Comparison of ENCODE assay signal across 8 cellular contexts in the genomic region with DNA sequence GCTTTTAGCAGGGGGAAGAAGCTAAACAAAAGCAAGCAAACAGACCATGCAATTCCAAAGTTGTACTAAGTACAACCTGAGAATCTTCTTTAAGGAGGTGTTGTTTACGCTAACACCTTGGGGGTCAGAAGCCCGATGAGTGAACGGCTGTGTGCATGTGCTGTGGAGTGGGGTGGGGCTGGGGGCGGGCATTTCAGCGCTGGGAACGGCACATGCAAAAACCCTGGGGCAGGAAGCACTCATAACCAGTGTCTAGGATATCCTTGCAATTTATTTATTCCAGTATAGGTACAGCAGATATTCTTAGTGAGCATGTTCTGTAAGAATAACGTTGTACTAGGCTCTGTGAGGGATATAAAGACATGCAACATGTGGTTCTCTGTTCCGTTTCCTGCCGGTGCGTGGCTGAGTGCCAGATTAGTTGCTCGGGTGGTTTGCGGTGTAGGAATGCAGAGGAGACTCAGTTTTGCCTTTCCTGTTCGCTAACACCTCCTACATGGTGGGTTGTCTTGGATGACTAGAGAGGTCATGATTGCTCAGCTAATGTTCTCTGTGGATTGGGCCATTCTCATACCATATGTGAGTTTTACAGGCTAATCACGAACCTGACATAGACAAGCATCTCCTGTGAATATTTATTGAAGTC. TPM values are rescaled to one million over a fixed set of nuclear protein-coding genes. Genes with fewer than 3 reads are reported as not detected.
DNase-seq lines count a peak whose midpoint lies in the region; ATAC-seq, FAIRE-seq and TF ChIP-seq lines count a peak whose summit lies in the region.

No MANE protein-coding gene starts in this region.

- H3K4me3 Mint-ChIP-seq in activated naive CD8-positive, alpha-beta T cell: peak overlapping the region; percentile 89

- H3K27me3 ChIP-seq in SU-DHL-6 (ENCODE audit: low read length): no peaks in the 10 kb centered on the region
- peaks cover 0 to 6% of the 10 kb centered on the region in 2 experiments; a peak in 2 of 5 replicates for H3K27me3 ChIP-seq in HepG2 (ENCODE audit: control insufficient read depth in 1 of 2, insufficient read depth in 2 of 2, low read length in 2 of 2)

- no peaks in the 10 kb centered on the region for H4K20me1 ChIP-seq in SU-DHL-6 (ENCODE audit: low read depth, low read length)
- H4K20me1 ChIP-seq in HepG2 (ENCODE audit: insufficient read depth, low read length): no peaks in the 10 kb centered on the region

- FAIRE-seq in HepG2 (lab: Jason Lieb, UNC) (no peak), D721Med (lab: Jason Lieb, UNC) (no peak)

- peaks cover 86% of the 10 kb centered on the region for H3K4me1 Mint-ChIP-seq in activated naive CD8-positive, alpha-beta T cell (ENCODE audit: low read depth)

- H3K4me2 ChIP-seq in SU-DHL-6 (ENCODE audit: low read depth, low read length, poor library complexity, severe bottlenecking) (peak overlapping the region; percentile 2), HepG2 (ENCODE audit: low read depth, low read length) (peak overlapping the region; percentile 27; the same call in 1 of the 2 replicates)

- DNase-seq in HepG2 (ENCODE audit: low spot score) (no peak), D721Med (ENCODE audit: insufficient read length, low spot score) (no peak), SHP77 treated with DMSO at 0.1 percent for 48 hours (lab: John Stamatoyannopoulos, UW) (no peak)
- peak; percentile 83 to 92 for DNase-seq in stimulated activated CD8-positive, alpha-beta memory T cell treated with anti-CD3 and anti-CD28 coated beads, Interleukin-7, amount 100 ng/mL, for 4 hours (ENCODE audit: low read depth in 2 of 2)

- H2AFZ ChIP-seq in SU-DHL-6 (ENCODE audit: low read depth, low read length, severe bottlenecking): no peak overlapping the region
- no peak overlapping the region for H2AFZ ChIP-seq in HepG2 (ENCODE audit: low read length)

- TF ChIP-seq CTCF in SU-DHL-6 (IDR thresholded peaks at IDR 0.05; ENCODE audit: insufficient read depth, low read length, poor library complexity, severe bottlenecking) (no peak), HepG2 (CRISPR knock-in tag; IDR thresholded peaks at IDR 0.05) (no peak), D721Med (IDR thresholded peaks at IDR 0.05; ENCODE audit: insufficient read depth, missing control alignments) (no peak)

- H3F3A ChIP-seq in SU-DHL-6 (ENCODE audit: insufficient read depth): no peaks in the 10 kb centered on the region

- no peak for TF ChIP-seq POLR2A in HepG2 (IDR thresholded peaks at IDR 0.05; ENCODE audit: insufficient read depth in 1 of 2, low read depth in 2 of 2, low read length in 2 of 2)

- H3K27me3 Mint-ChIP-seq in activated naive CD8-positive, alpha-beta T cell: no peaks in the 10 kb centered on the region

- H3K79me2 ChIP-seq in SU-DHL-6 (ENCODE audit: insufficient read depth, low read length) (no peaks in the 10 kb centered on the region), HepG2 (ENCODE audit: insufficient read depth, low read length) (no peaks in the 10 kb centered on the region)

- H3K9ac ChIP-seq in SU-DHL-6 (ENCODE audit: low read length) (no peak overlapping the region), HepG2 (ENCODE audit: insufficient read depth, low read depth, low read length) (no peak overlapping the region)

- H3K4me1 ChIP-seq in HepG2 (ENCODE audit: insufficient read depth, low read length): no peaks in the 10 kb centered on the region

- no peak for TF ChIP-seq EP300 in HepG2 (IDR thresholded peaks at IDR 0.05; ENCODE audit: low read depth in 2 of 2, low read length in 2 of 2)
- TF ChIP-seq EP300 in HepG2 (CRISPR knock-in tag; IDR thresholded peaks at IDR 0.05; ENCODE audit: borderline replicate concordance): no peak

- H3K36me3 ChIP-seq in SU-DHL-6 (ENCODE audit: low read length) (no peaks in the 10 kb centered on the region), HepG2 (replicated peaks in 1 of 2; ENCODE audit: control insufficient read depth in 1 of 2, insufficient read depth in 2 of 2, low read length in 2 of 2) (no peaks in the 10 kb centered on the region)

- BruUV-seq in HepG2 (replicated peaks; lab: Mats Ljungman, UMichigan): no TSS peak

- peaks cover 31% of the 10 kb centered on the region for H3K36me3 Mint-ChIP-seq in activated naive CD8-positive, alpha-beta T cell

- no peak overlapping the region for H3K4me3 ChIP-seq in SU-DHL-6 (ENCODE audit: insufficient read depth, low read length, poor library complexity, severe bottlenecking)
- H3K4me3 ChIP-seq in HepG2 (replicated peaks in 1 of 3; ENCODE audit: insufficient read depth in 1 of 3, low read depth in 2 of 3, low read length in 3 of 3): no peak overlapping the region

- in situ Hi-C loops in HepG2 (cut with HindIII; ENCODE audit: extremely low pct_ligation_motif_present, low pct_unique_long_range_greater_than_20kb): no loop called here

- H3K9me2 ChIP-seq in SU-DHL-6 (replicated peaks; ENCODE audit: insufficient read depth, low read length): no peaks in the 10 kb centered on the region

- ATAC-seq in GM18868 (IDR thresholded peaks at IDR 0.05; ENCODE audit: unreplicated experiment): peak; percentile 72
- ATAC-seq in HG03108 (IDR thresholded peaks at IDR 0.05; ENCODE audit: unreplicated experiment): peak; percentile 88
- ATAC-seq in HepG2: no peak

- no peak for TF ChIP-seq RAD21 in HepG2 (CRISPR knock-in tag; IDR thresholded peaks at IDR 0.05)

- H3K9me3 ChIP-seq in SU-DHL-6 (ENCODE audit: insufficient read depth, low read length) (no peaks in the 10 kb centered on the region), HepG2 (ENCODE audit: low read length) (no peaks in the 10 kb centered on the region)

- POLR2A ChIA-PET in HepG2 (lab: Yijun Ruan, JAX): no interaction called here

- CTCF ChIA-PET in HepG2 (lab: Yijun Ruan, JAX; ENCODE audit: low intra/inter-chr PET ratio, low total read pairs): no interaction called here

- no peak overlapping the region for H3K27ac ChIP-seq in SU-DHL-6 (ENCODE audit: low read depth, low read length)
- H3K27ac ChIP-seq in HepG2 (ENCODE audit: extremely low read length, insufficient read depth, low read length): no peak overlapping the region

- H3K27ac Mint-ChIP-seq in activated naive CD8-positive, alpha-beta T cell: peak overlapping the region; percentile 94

- WGBS in HepG2 (ENCODE audit: low lambda C conversion rate): 2% methylated on average over 14 of the region's 14 CpGs

- peaks cover 5% of the 10 kb centered on the region for H3K9me3 Mint-ChIP-seq in activated naive CD8-positive, alpha-beta T cell (ENCODE audit: low read depth)

- intact Hi-C loops in HepG2 (cut with micrococcal nuclease; ENCODE audit: unreplicated experiment): no loop called here

TF ChIP-seq in HepG2, 621 proteins besides CTCF, POLR2A, EP300 and RAD21 (continues in another document):
- no peak for TF ChIP-seq IRF9 (CRISPR knock-in tag; IDR thresholded peaks at IDR 0.05; ENCODE audit: borderline replicate concordance)
- no peak for TF ChIP-seq ZNF816 (CRISPR knock-in tag; IDR thresholded peaks at IDR 0.05; ENCODE audit: borderline replicate concordance)
- no peak for TF ChIP-seq ZNF552 (CRISPR knock-in tag; IDR thresholded peaks at IDR 0.05; ENCODE audit: borderline replicate concordance)
- TF ChIP-seq, protein P1, sequence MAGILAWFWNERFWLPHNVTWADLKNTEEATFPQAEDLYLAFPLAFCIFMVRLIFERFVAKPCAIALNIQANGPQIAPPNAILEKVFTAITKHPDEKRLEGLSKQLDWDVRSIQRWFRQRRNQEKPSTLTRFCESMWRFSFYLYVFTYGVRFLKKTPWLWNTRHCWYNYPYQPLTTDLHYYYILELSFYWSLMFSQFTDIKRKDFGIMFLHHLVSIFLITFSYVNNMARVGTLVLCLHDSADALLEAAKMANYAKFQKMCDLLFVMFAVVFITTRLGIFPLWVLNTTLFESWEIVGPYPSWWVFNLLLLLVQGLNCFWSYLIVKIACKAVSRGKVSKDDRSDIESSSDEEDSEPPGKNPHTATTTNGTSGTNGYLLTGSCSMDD (CRISPR knock-in tag; IDR thresholded peaks at IDR 0.05): no peak

RNA-seq across cellular contexts. Expression of gene FASLG, which starts 3.7 kb away (rescaled TPM):
- total RNA-seq in HepG2 (2016; rRNA removed; fragmentation: Illumina TruSeq; extraction: Trizol): not detected in 2 replicates
- total RNA-seq in HepG2 (2016; cell fraction: cytosol; rRNA removed; fragmentation: Illumina TruSeq; extraction: Trizol; ENCODE audit: low read depth): not detected in 2 replicates
- not detected in 2 replicates for total RNA-seq in HepG2 (2016; cell fraction: insoluble cytoplasmic fraction; rRNA removed; fragmentation: Illumina TruSeq; extraction: Trizol)
- total RNA-seq in HepG2 (2016; cell fraction: membrane; rRNA removed; fragmentation: Illumina TruSeq; extraction: Trizol): not detected in 2 replicates
- total RNA-seq in HepG2 (2016; cell fraction: nucleus; rRNA removed; fragmentation: Illumina TruSeq; extraction: Trizol): not detected in 2 replicates
- 0.08 TPM in 1 of 2 replicates, not detected in the other for polyA plus RNA-seq in HepG2 (2011; rRNA removed)
- polyA plus RNA-seq in HepG2 (2011; cell fraction: cytosol; rRNA removed): not detected in 2 replicates
- not detected in 2 replicates for polyA plus RNA-seq in HepG2 (2011; cell fraction: nucleus; rRNA removed)
- not detected in 2 replicates for polyA plus RNA-seq in HepG2 (2012)
- polyA plus RNA-seq in HepG2 (2016; cell fraction: cytosol; fragmentation: Illumina TruSeq; extraction: Trizol; ENCODE audit: low read depth): not detected in 2 replicates
- not detected in 2 replicates for polyA plus RNA-seq in HepG2 (2016; cell fraction: insoluble cytoplasmic fraction; fragmentation: Illumina TruSeq; extraction: Trizol; ENCODE audit: low read depth)
- polyA plus RNA-seq in HepG2 (2016; cell fraction: membrane; fragmentation: Illumina TruSeq; extraction: Trizol; ENCODE audit: low read depth): not detected in 2 replicates
- not detected in 2 replicates for polyA plus RNA-seq in HepG2 (2016; cell fraction: nucleus; fragmentation: Illumina TruSeq; extraction: Trizol; ENCODE audit: insufficient read depth, low read depth)
- polyA minus RNA-seq in HepG2 (2011; rRNA and poly(A)+ RNA removed; ENCODE audit: low replicate concordance): not detected in 2 replicates
- not detected in 2 replicates for polyA minus RNA-seq in HepG2 (2011; cell fraction: cytosol; rRNA and poly(A)+ RNA removed)
- not detected in 2 replicates for polyA minus RNA-seq in HepG2 (2011; cell fraction: nucleus; rRNA and poly(A)+ RNA removed)

Comparison
In these comparisons a context has a peak if more than half of its experiments do, and no peak if none do; other contexts are left out.
1. DNase-seq: peak in stimulated activated CD8-positive, alpha-beta memory T cell treated with anti-CD3 and anti-CD28 coated beads, Interleukin-7, amount 100 ng/mL, for 4 hours (2 of 2); none in HepG2 (single experiment), D721Med (single experiment) and SHP77 treated with DMSO at 0.1 percent for 48 hours (single experiment).